In genomic region chr21:46468110-46468774, GRCh38 we compare ENCODE assay signal across 27 cellular contexts. TPM values are rescaled to one million over a fixed set of nuclear protein-coding genes. Genes with fewer than 3 reads are reported as not detected.
DNase-seq lines count a peak whose midpoint lies in the region; ATAC-seq and TF ChIP-seq lines count a peak whose summit lies in the region.
"Had no signal": no experiment of that assay in that cellular context is flagged by ENCODE, and none has a peak within 500 bp of the region (broad histone marks: within the 10 kb centered on the region; RNA-seq: fewer than 3 reads in every experiment).

No MANE protein-coding gene starts in this region.

- H3K4me1 Mint-ChIP-seq in activated naive CD4-positive, alpha-beta T cell treated with anti-CD3 and anti-CD28 coated beads for 36 hours (ENCODE audit: low read depth): peaks cover 31% of the 10 kb centered on the region
- peaks cover 46 to 55% (median 51%) of the 10 kb centered on the region in 3 donors for H3K4me1 Mint-ChIP-seq in CD8-positive, alpha-beta memory T cell
- peaks cover 40% of the 10 kb centered on the region for H3K4me1 Mint-ChIP-seq in activated naive CD8-positive, alpha-beta T cell treated with anti-CD3 and anti-CD28 coated beads, Interleukin-2, amount 50 U/mL, for 24 hours
- H3K4me1 Mint-ChIP-seq in neural crest cell: peaks cover 30% of the 10 kb centered on the region

- H3K27me3 Mint-ChIP-seq in activated naive CD4-positive, alpha-beta T cell treated with anti-CD3 and anti-CD28 coated beads for 36 hours (ENCODE audit: low read depth): no peaks in the 10 kb centered on the region
- no peaks in the 10 kb centered on the region for H3K27me3 Mint-ChIP-seq in CD8-positive, alpha-beta memory T cell
- no peaks in the 10 kb centered on the region for H3K27me3 Mint-ChIP-seq in activated naive CD8-positive, alpha-beta T cell treated with anti-CD3 and anti-CD28 coated beads, Interleukin-2, amount 50 U/mL, for 24 hours
- H3K27me3 Mint-ChIP-seq in neural crest cell (ENCODE audit: low read depth): no peaks in the 10 kb centered on the region
- H3K27me3 Mint-ChIP-seq: activated naive CD4-positive, alpha-beta T cell treated with anti-CD3 and anti-CD28 coated beads, Interleukin-2, amount 10 ng/mL, durations not matched to agents 7 days and 5 days; B cell had no signal

- H3K9me3 Mint-ChIP-seq in activated naive CD4-positive, alpha-beta T cell treated with anti-CD3 and anti-CD28 coated beads for 36 hours: no peaks in the 10 kb centered on the region
- no peaks in the 10 kb centered on the region for H3K9me3 Mint-ChIP-seq in CD8-positive, alpha-beta memory T cell
- no peaks in the 10 kb centered on the region for H3K9me3 Mint-ChIP-seq in activated naive CD8-positive, alpha-beta T cell treated with anti-CD3 and anti-CD28 coated beads, Interleukin-2, amount 50 U/mL, for 24 hours
- no peaks in the 10 kb centered on the region for H3K9me3 Mint-ChIP-seq in neural crest cell
- H3K9me3 Mint-ChIP-seq: activated naive CD4-positive, alpha-beta T cell treated with anti-CD3 and anti-CD28 coated beads, Interleukin-2, amount 10 ng/mL, durations not matched to agents 7 days and 5 days; T-helper 1 cell treated with Interleukin-12 subunit alpha and Interleukin-12 subunit beta and Interleukin-4 antibody, amounts not matched to agents 30 μg/mL and 1 μg/mL, for 36 hours had no signal

- ATAC-seq in activated naive CD8-positive, alpha-beta T cell treated with anti-CD3 and anti-CD28 coated beads, Interleukin-2, amount 50 U/mL, for 24 hours: peak; percentile 86
- no peak for ATAC-seq in HG02763 (IDR thresholded peaks at IDR 0.05; ENCODE audit: unreplicated experiment)
- no peak for ATAC-seq in upper lobe of right lung
- ATAC-seq: GM12878 had no signal

- H3K27ac Mint-ChIP-seq in activated naive CD4-positive, alpha-beta T cell treated with anti-CD3 and anti-CD28 coated beads for 36 hours: no peak overlapping the region
- peak overlapping the region in 6 of 8 donors; percentile 4 to 50 (median 14) for H3K27ac Mint-ChIP-seq in CD8-positive, alpha-beta memory T cell
- peak overlapping the region; percentile 12 for H3K27ac Mint-ChIP-seq in activated naive CD8-positive, alpha-beta T cell treated with anti-CD3 and anti-CD28 coated beads, Interleukin-2, amount 50 U/mL, for 24 hours
- peak overlapping the region; percentile 66 for H3K27ac Mint-ChIP-seq in neural crest cell (ENCODE audit: unreplicated experiment)
- H3K27ac Mint-ChIP-seq: activated naive CD4-positive, alpha-beta T cell treated with anti-CD3 and anti-CD28 coated beads, Interleukin-2, amount 10 ng/mL, durations not matched to agents 7 days and 5 days; B cell; T-helper 1 cell treated with Interleukin-12 subunit alpha and Interleukin-12 subunit beta and Interleukin-4 antibody, amounts not matched to agents 30 μg/mL and 1 μg/mL, for 36 hours had no signal

- CTCF ChIA-PET in activated naive CD4-positive, alpha-beta T cell treated with anti-CD3 and anti-CD28 coated beads for 36 hours (lab: Charles Lee): interaction anchor here (0.6 to 0.7 kb wide), 2 partner anchors 75 to 77 kb away, joined by 3 to 4 read pairs; no protein-coding TSS in a partner anchor
- CTCF ChIA-PET in CD8-positive, alpha-beta memory T cell (lab: Charles Lee): interaction anchor here (1.0 kb wide), 1 partner anchor 9 kb away, joined by 4 read pairs; the partner anchor contains the start of gene DIP2A

- POLR2A ChIA-PET in CD8-positive, alpha-beta memory T cell (lab: Charles Lee): no interaction called here

- peak; percentile 31 for DNase-seq in activated naive CD4-positive, alpha-beta T cell treated with anti-CD3 and anti-CD28 coated beads for 36 hours
- no peak for DNase-seq in activated naive CD4-positive, alpha-beta T cell (lab: John Stamatoyannopoulos, UW)
- no peak for DNase-seq in CD8-positive, alpha-beta memory T cell
- no peak for DNase-seq in activated naive CD8-positive, alpha-beta T cell treated with anti-CD3 and anti-CD28 coated beads, Interleukin-2, amount 50 U/mL, for 24 hours
- no peak for DNase-seq in neural crest cell (ENCODE audit: low read depth, low spot score)
- DNase-seq in upper lobe of right lung: no peak
- DNase-seq: ACHN; activated CD8-positive, alpha-beta memory T cell treated with anti-CD3 and anti-CD28 coated beads for 24 hours; activated naive CD4-positive, alpha-beta T cell treated with anti-CD3 and anti-CD28 coated beads, Interleukin-2, amount 10 ng/mL, durations not matched to agents 7 days and 5 days; aorta; effector CD8-positive, alpha-beta T cell; EL; hippocampal formation; KBM-7; MG63; NCI-H2029; NCI-H510A treated with DMSO at 0.1 percent for 48 hours; PC-9; small intestine; stimulated activated CD8-positive, alpha-beta memory T cell treated with anti-CD3 and anti-CD28 coated beads, Interleukin-4, amount 100 ng/mL, for 48 hours; thyroid gland had no signal

- no peaks in the 10 kb centered on the region for H3K9me3 ChIP-seq in CD8-positive, alpha-beta memory T cell (ENCODE audit: low read length)
- no peaks in the 10 kb centered on the region for H3K9me3 ChIP-seq in upper lobe of right lung
- H3K9me3 ChIP-seq: MG63, thyroid gland had no signal

- peaks cover 3% of the 10 kb centered on the region for H3K36me3 ChIP-seq in CD8-positive, alpha-beta memory T cell (ENCODE audit: insufficient read depth, low read length)
- H3K36me3 ChIP-seq in upper lobe of right lung: no peaks in the 10 kb centered on the region
- H3K36me3 ChIP-seq: thyroid gland had no signal

- H3K27ac ChIP-seq in CD8-positive, alpha-beta memory T cell (ENCODE audit: low read depth, low read length): no peak overlapping the region
- no peak overlapping the region for H3K27ac ChIP-seq in upper lobe of right lung
- H3K27ac ChIP-seq: epithelial cell of prostate, PC-9, SK-N-MC, thyroid gland had no signal

- H3K4me1 ChIP-seq in CD8-positive, alpha-beta memory T cell (ENCODE audit: insufficient read depth, low read length): peaks cover 21% of the 10 kb centered on the region
- peaks cover 7% of the 10 kb centered on the region for H3K4me1 ChIP-seq in upper lobe of right lung

- H3K4me3 Mint-ChIP-seq in activated naive CD4-positive, alpha-beta T cell treated with anti-CD3 and anti-CD28 coated beads for 36 hours: no peak overlapping the region
- H3K4me3 Mint-ChIP-seq in CD8-positive, alpha-beta memory T cell: no peak overlapping the region
- no peak overlapping the region for H3K4me3 Mint-ChIP-seq in activated naive CD8-positive, alpha-beta T cell treated with anti-CD3 and anti-CD28 coated beads, Interleukin-2, amount 50 U/mL, for 24 hours
- H3K4me3 Mint-ChIP-seq in neural crest cell: no peak overlapping the region
- H3K4me3 Mint-ChIP-seq: activated naive CD4-positive, alpha-beta T cell treated with anti-CD3 and anti-CD28 coated beads, Interleukin-2, amount 10 ng/mL, durations not matched to agents 7 days and 5 days; B cell; T-helper 1 cell treated with Interleukin-12 subunit alpha and Interleukin-12 subunit beta and Interleukin-4 antibody, amounts not matched to agents 30 μg/mL and 1 μg/mL, for 36 hours had no signal

- no peak for TF ChIP-seq CTCF in neural crest cell (conservative IDR thresholded peaks at IDR 0.05)
- no peak for TF ChIP-seq CTCF in upper lobe of right lung (IDR thresholded peaks at IDR 0.05)

- no peaks in the 10 kb centered on the region for H3K27me3 ChIP-seq in CD8-positive, alpha-beta memory T cell (ENCODE audit: insufficient read depth, low read length, poor library complexity, severe bottlenecking)
- H3K27me3 ChIP-seq in upper lobe of right lung: no peaks in the 10 kb centered on the region
- H3K27me3 ChIP-seq: MG63, thyroid gland had no signal

- H3K36me3 Mint-ChIP-seq in activated naive CD4-positive, alpha-beta T cell treated with anti-CD3 and anti-CD28 coated beads for 36 hours (ENCODE audit: low read depth): peaks cover 4% of the 10 kb centered on the region
- H3K36me3 Mint-ChIP-seq in CD8-positive, alpha-beta memory T cell: peaks cover 0 to 32% (median 7%) of the 10 kb centered on the region in 3 donors
- peaks cover 18% of the 10 kb centered on the region for H3K36me3 Mint-ChIP-seq in activated naive CD8-positive, alpha-beta T cell treated with anti-CD3 and anti-CD28 coated beads, Interleukin-2, amount 50 U/mL, for 24 hours (ENCODE audit: low read depth)
- peaks cover 9% of the 10 kb centered on the region for H3K36me3 Mint-ChIP-seq in neural crest cell (ENCODE audit: low read depth)

- no peak overlapping the region for H3K4me3 ChIP-seq in CD8-positive, alpha-beta memory T cell (ENCODE audit: low read length)
- no peak overlapping the region for H3K4me3 ChIP-seq in upper lobe of right lung
- H3K4me3 ChIP-seq: GM12878, MG63, PC-9, SK-N-MC, thyroid gland had no signal

- intact Hi-C loops in activated naive CD4-positive, alpha-beta T cell treated with anti-CD3 and anti-CD28 coated beads for 36 hours (cut with micrococcal nuclease): no loop called here
- intact Hi-C loops in upper lobe of right lung (cut with DNase I): no loop called here

RNA-seq across cellular contexts. Expression of gene DIP2A, which starts 9.6 kb away (rescaled TPM):
- total RNA-seq in activated naive CD4-positive, alpha-beta T cell treated with anti-CD3 and anti-CD28 coated beads for 36 hours: 10 to 100 TPM; 31.4 to 32.7 TPM
- total RNA-seq in CD8-positive, alpha-beta memory T cell: 10 to 100 TPM; 29.7 to 29.9 TPM
- polyA plus RNA-seq in CD8-positive, alpha-beta memory T cell: 32.6 TPM
- total RNA-seq in neural crest cell (57.8 and 61.2 TPM in 2 replicates), upper lobe of right lung (35.6 TPM)
